ENCODE assay signal across 1 cellular context in genomic region chr19:51407631-51408131, GRCh38.
TF ChIP-seq lines count a peak whose summit lies in the region.

No MANE protein-coding gene starts in this region.

TF ChIP-seq in K562, 482 proteins besides CTCF, POLR2A, EP300 and RAD21 (continued from another document and continues in another):
- TF ChIP-seq BCLAF1 (IDR thresholded peaks at IDR 0.05; ENCODE audit: borderline replicate concordance in 1 of 2, control insufficient read depth in 1 of 2, low read depth in 2 of 2, low read length in 1 of 2) (no peak), FOXK2 (conservative IDR thresholded peaks at IDR 0.05 in 1 of 2, IDR thresholded peaks at IDR 0.05 in 1 of 2; ENCODE audit: low read depth in 2 of 2) (no peak), ASH1L (IDR thresholded peaks at IDR 0.05; ENCODE audit: borderline replicate concordance, low read depth, partially characterized antibody) (no peak), MYC (IDR thresholded peaks at IDR 0.05; ENCODE audit: low read depth, low read length) (peak; percentile 29; the same call in 1 of the 2 replicates), MYC (CRISPR knock-in tag; IDR thresholded peaks at IDR 0.05; ENCODE audit: borderline replicate concordance, low read depth) (no peak), DNMT1 (IDR thresholded peaks at IDR 0.05) (no peak), SAFB (IDR thresholded peaks at IDR 0.05; ENCODE audit: borderline replicate concordance, low read depth, low read length) (no peak), ETV6 (IDR thresholded peaks at IDR 0.05; ENCODE audit: borderline replicate concordance in 1 of 2, low read depth in 2 of 2, low read length in 1 of 2) (no peak), ETV6 (CRISPR knock-in tag; IDR thresholded peaks at IDR 0.05; ENCODE audit: borderline replicate concordance) (no peak), ZNF121 (CRISPR knock-in tag; conservative IDR thresholded peaks at IDR 0.05) (no peak), ZHX1 (conservative IDR thresholded peaks at IDR 0.05; ENCODE audit: low read length) (no peak), CTCFL (IDR thresholded peaks at IDR 0.05; ENCODE audit: borderline replicate concordance, insufficient read depth, low read depth, low read length, poor library complexity, severe bottlenecking) (no peak), CLOCK (CRISPR knock-in tag; IDR thresholded peaks at IDR 0.05; ENCODE audit: borderline replicate concordance) (no peak), ZNF77 (CRISPR knock-in tag; IDR thresholded peaks at IDR 0.05) (no peak), ZNF76 (CRISPR knock-in tag; IDR thresholded peaks at IDR 0.05; ENCODE audit: borderline replicate concordance) (no peak), CTBP1 (IDR thresholded peaks at IDR 0.05; ENCODE audit: borderline replicate concordance) (peak; percentile 57; the same call in 1 of the 2 replicates), MLX (CRISPR knock-in tag; conservative IDR thresholded peaks at IDR 0.05) (no peak), CREB5 (CRISPR knock-in tag; IDR thresholded peaks at IDR 0.05) (no peak), AFF4 (CRISPR knock-in tag; IDR thresholded peaks at IDR 0.05) (no peak), ATF7 (IDR thresholded peaks at IDR 0.05) (peak; percentile 41; the same call in 1 of the 2 replicates), ZBTB12 (CRISPR knock-in tag; IDR thresholded peaks at IDR 0.05) (no peak), PPARD (CRISPR knock-in tag; IDR thresholded peaks at IDR 0.05) (no peak), FOSL1 (tag; conservative IDR thresholded peaks at IDR 0.05) (0 out of 2 replicates have a peak, but pooled peaks have one; percentile 34), ERF (CRISPR knock-in tag; IDR thresholded peaks at IDR 0.05) (no peak), ELK3 (CRISPR knock-in tag; IDR thresholded peaks at IDR 0.05) (no peak), ZNF280A (IDR thresholded peaks at IDR 0.05; ENCODE audit: low read depth, partially characterized antibody) (no peak), EP400 (IDR thresholded peaks at IDR 0.05) (peak; percentile 40), XRCC4 (IDR thresholded peaks at IDR 0.05; ENCODE audit: extremely low read depth, insufficient read depth, insufficient read length) (no peak), ZNF561 (CRISPR knock-in tag; conservative IDR thresholded peaks at IDR 0.05) (no peak), PTBP1 (IDR thresholded peaks at IDR 0.05; ENCODE audit: low read depth, low read length) (no peak), COPS2 (conservative IDR thresholded peaks at IDR 0.05) (no peak), ZNF263 (CRISPR knock-in tag; IDR thresholded peaks at IDR 0.05; ENCODE audit: borderline replicate concordance) (peak; percentile 66; the same call in 1 of the 2 replicates), PRMT5 (CRISPR knock-in tag; IDR thresholded peaks at IDR 0.05) (no peak), ZNF224 (CRISPR knock-in tag; IDR thresholded peaks at IDR 0.05) (no peak), CSDE1 (IDR thresholded peaks at IDR 0.05) (no peak), RFX1 (IDR thresholded peaks at IDR 0.05) (no peak)
